ENCODE assay signal across 24 cellular contexts in genomic region chr17:71966055-71966454, GRCh38.
DNase-seq lines count a peak whose midpoint lies in the region; ATAC-seq and TF ChIP-seq lines count a peak whose summit lies in the region.
"Had no signal": no experiment of that assay in that cellular context is flagged by ENCODE, and none has a peak within 500 bp of the region (broad histone marks: within the 10 kb centered on the region; RNA-seq: fewer than 3 reads in every experiment).

No MANE protein-coding gene starts in this region.

- ATAC-seq in heart right ventricle (peak in 4 of 8 donors; percentile 34 to 52 (median 39)), left ventricle myocardium superior (peak; percentile 50), gastrocnemius medialis (peak; percentile 39 to 52), GM21447 (IDR thresholded peaks at IDR 0.05; ENCODE audit: unreplicated experiment) (no peak), left colon (no peak)
- ATAC-seq: A549, K562 had no signal

- intact Hi-C loops in heart right ventricle (cut with DNase I), result loop anchor here in 1 of 10 donors (5.0 kb wide), 1 partner anchor 151 kb away; no protein-coding TSS in a partner anchor
- intact Hi-C loops in cardiac septum (cut with DNase I), result no loop called here
- intact Hi-C loops in left ventricle myocardium superior (cut with micrococcal nuclease), result no loop called here
- intact Hi-C loops in gastrocnemius medialis (cut with DNase I; ENCODE audit: low total_unique reads), result loop anchor here (1.0 to 5.0 kb wide), 3 partner anchors 10 to 154 kb away; no protein-coding TSS in a partner anchor
- intact Hi-C loops in left colon (cut with DNase I, micrococcal nuclease), result no loop called here

- peaks cover 0 to 22% (median 4%) of the 10 kb centered on the region in 9 donors for H3K4me1 ChIP-seq in heart right ventricle
- peaks cover 19 to 20% of the 10 kb centered on the region in 2 donors for H3K4me1 ChIP-seq in gastrocnemius medialis
- H3K4me1 ChIP-seq: A549; BLaER1 treated with 17β-estradiol and CSF1 and Interleukin-3, amounts not matched to agents 10 nM and 100 nM had no signal

- H3K4me3 ChIP-seq in heart right ventricle (no peak overlapping the region), gastrocnemius medialis (peak overlapping the region in 1 of 4 donors; percentile 17)
- H3K4me3 ChIP-seq: A549; BLaER1 treated with 17β-estradiol and CSF1 and Interleukin-3, amounts not matched to agents 10 nM and 100 nM; K562; PC-9; SK-N-MC had no signal

- peak overlapping the region in 7 of 10 donors; percentile 10 to 68 (median 64) for H3K27ac ChIP-seq in heart right ventricle
- peak overlapping the region; percentile 83 to 91 (median 88) for H3K27ac ChIP-seq in gastrocnemius medialis
- H3K27ac ChIP-seq: A549; BLaER1 treated with 17β-estradiol and CSF1 and Interleukin-3, amounts not matched to agents 10 nM and 100 nM; PC-9; SK-N-MC had no signal

- in situ Hi-C loops in gastrocnemius medialis (cut with MboI; ENCODE audit: low sequenced_read_pairs in 4 of 4), result loop anchor here in 1 of 4 donors (25.0 kb wide), 1 partner anchor 96 kb away; no protein-coding TSS in a partner anchor

- WGBS in heart right ventricle, 2 donors, result 69 to 70% methylated on average over 6 of the region's 6 CpGs

- DNase-seq in heart right ventricle (no peak), cardiac septum (ENCODE audit: low spot score) (no peak), left ventricle myocardium superior (no peak), gastrocnemius medialis (no peak), germinal center (ENCODE audit: low spot score) (no peak), left colon (no peak)
- DNase-seq: AML-193; CD4-positive, alpha-beta T cell; H7; HFFc6; Kasumi-1; NCI-H1105 treated with DMSO at 0.1 percent for 48 hours; NCI-H146; NCI-H1930; NCI-H2107; NCI-H446 treated with DMSO at 0.1 percent for 48 hours; NCI-H526; PC-9; SHP77 had no signal

- H3K9me3 ChIP-seq in heart right ventricle, result no peaks in the 10 kb centered on the region
- H3K9me3 ChIP-seq in gastrocnemius medialis, result no peaks in the 10 kb centered on the region
- H3K9me3 ChIP-seq: A549 had no signal

- TF ChIP-seq CTCF in heart right ventricle (IDR thresholded peaks at IDR 0.05) (no peak), gastrocnemius medialis (IDR thresholded peaks at IDR 0.05 in 4 of 5, conservative IDR thresholded peaks at IDR 0.05 in 1 of 5) (no peak)

- H3K27me3 ChIP-seq in heart right ventricle, result no peaks in the 10 kb centered on the region
- H3K27me3 ChIP-seq in gastrocnemius medialis, result no peaks in the 10 kb centered on the region
- H3K27me3 ChIP-seq: BLaER1 treated with 17β-estradiol and CSF1 and Interleukin-3, amounts not matched to agents 10 nM and 100 nM had no signal

- no peak for TF ChIP-seq POLR2A in gastrocnemius medialis (IDR thresholded peaks at IDR 0.05)

- H3K36me3 ChIP-seq in heart right ventricle (no peaks in the 10 kb centered on the region), gastrocnemius medialis (no peaks in the 10 kb centered on the region)
- H3K36me3 ChIP-seq: BLaER1 treated with 17β-estradiol and CSF1 and Interleukin-3, amounts not matched to agents 10 nM and 100 nM had no signal

Comparison
In these comparisons a context has a peak if more than half of its experiments do, and no peak if none do; other contexts are left out.
1. ATAC-seq: peak in left ventricle myocardium superior (single experiment) and gastrocnemius medialis (2 of 2); none in GM21447 (single experiment) and left colon (single experiment).